ENCODE assay signal across 19 cellular contexts in the genomic region with DNA sequence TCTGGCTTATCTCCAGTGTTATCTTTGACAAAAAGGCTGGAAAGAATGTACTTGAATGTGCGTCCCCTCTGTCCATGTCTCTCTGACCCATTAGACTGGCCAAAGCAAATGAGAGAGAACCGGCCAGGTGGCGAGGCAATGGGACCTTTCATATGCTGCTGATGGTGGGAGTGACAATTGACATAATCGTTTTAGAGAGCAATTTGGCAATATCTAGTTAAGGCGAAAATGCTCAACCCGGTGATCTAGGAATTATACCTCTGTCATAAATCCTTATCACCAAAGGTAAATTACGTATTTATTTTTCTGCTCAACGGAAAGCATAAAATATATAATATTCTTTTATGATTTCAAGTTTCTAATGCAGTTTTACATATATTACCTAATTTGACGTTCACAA.
"Had no signal": no experiment of that assay in that cellular context is flagged by ENCODE, and none has a peak within 500 bp of the region (broad histone marks: within the 10 kb centered on the region; RNA-seq: fewer than 3 reads in every experiment).

No MANE protein-coding gene starts in this region.

- H3K27ac Mint-ChIP-seq: IgD-negative memory B cell had no signal

- DNase-seq: Kasumi-1, MM.1S, NCI-H1092 treated with DMSO at 0.1 percent for 48 hours, NCI-H1436, NCI-H187, NCI-H2029 treated with DMSO at 0.1 percent for 48 hours, NCI-H2171 treated with DMSO at 0.1 percent for 48 hours, NCI-H345, NCI-H446 treated with DMSO at 0.1 percent for 48 hours, NCI-H510A treated with DMSO at 0.1 percent for 48 hours, NCI-H526, NCI-H82, Right ventricle myocardium superior, RPMI8226, SIG-M5 had no signal

- H3K4me3 ChIP-seq: K562, SJSA1, SK-N-MC had no signal

- ATAC-seq: K562 had no signal

- H3K4me1 ChIP-seq: SJSA1 had no signal

- H3K36me3 ChIP-seq: SJSA1 had no signal

- H3K4me3 Mint-ChIP-seq: IgD-negative memory B cell had no signal
